1 cellular context compared by ENCODE assay signal in genomic region chr20:62368629-62369507, GRCh38.
TF ChIP-seq lines count a peak whose summit lies in the region.

No MANE protein-coding gene starts in this region.

TF ChIP-seq in IMR-90, 13 proteins besides CTCF, POLR2A, EP300 and RAD21:
- 0 out of 2 replicates have a peak, but pooled peaks have one; percentile 13 for TF ChIP-seq FOS (IDR thresholded peaks at IDR 0.05; ENCODE audit: low read depth, low read length)
- TF ChIP-seq BHLHE40 (IDR thresholded peaks at IDR 0.05; ENCODE audit: low read depth, low read length) = no peak
- no peak for TF ChIP-seq ELK1 (IDR thresholded peaks at IDR 0.05; ENCODE audit: borderline replicate concordance, low read depth, low read length)
- peak; percentile 17; the same call in 1 of the 2 replicates for TF ChIP-seq MAZ (IDR thresholded peaks at IDR 0.05; ENCODE audit: borderline replicate concordance, low read depth, low read length)
- no peak for TF ChIP-seq CEBPB (IDR thresholded peaks at IDR 0.05; ENCODE audit: low read depth, low read length)
- TF ChIP-seq MXI1 (IDR thresholded peaks at IDR 0.05; ENCODE audit: borderline replicate concordance, low read depth, low read length) = no peak
- no peak for TF ChIP-seq NFE2L2 (IDR thresholded peaks at IDR 0.05; ENCODE audit: low read depth, low read length)
- TF ChIP-seq MAFK (IDR thresholded peaks at IDR 0.05; ENCODE audit: low read depth, low read length) = peak; percentile 48; the same call in 1 of the 2 replicates
- no peak for TF ChIP-seq RCOR1 (IDR thresholded peaks at IDR 0.05; ENCODE audit: insufficient replicate concordance, low read length)
- no peak for TF ChIP-seq SMC3 (IDR thresholded peaks at IDR 0.05; ENCODE audit: low read depth, low read length)
- TF ChIP-seq, protein P1, sequence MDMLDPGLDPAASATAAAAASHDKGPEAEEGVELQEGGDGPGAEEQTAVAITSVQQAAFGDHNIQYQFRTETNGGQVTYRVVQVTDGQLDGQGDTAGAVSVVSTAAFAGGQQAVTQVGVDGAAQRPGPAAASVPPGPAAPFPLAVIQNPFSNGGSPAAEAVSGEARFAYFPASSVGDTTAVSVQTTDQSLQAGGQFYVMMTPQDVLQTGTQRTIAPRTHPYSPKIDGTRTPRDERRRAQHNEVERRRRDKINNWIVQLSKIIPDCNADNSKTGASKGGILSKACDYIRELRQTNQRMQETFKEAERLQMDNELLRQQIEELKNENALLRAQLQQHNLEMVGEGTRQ (IDR thresholded peaks at IDR 0.05; ENCODE audit: low read depth, low read length) = no peak
- TF ChIP-seq CHD1 (IDR thresholded peaks at IDR 0.05; ENCODE audit: low read depth, low read length) = no peak
